In the genomic region with DNA sequence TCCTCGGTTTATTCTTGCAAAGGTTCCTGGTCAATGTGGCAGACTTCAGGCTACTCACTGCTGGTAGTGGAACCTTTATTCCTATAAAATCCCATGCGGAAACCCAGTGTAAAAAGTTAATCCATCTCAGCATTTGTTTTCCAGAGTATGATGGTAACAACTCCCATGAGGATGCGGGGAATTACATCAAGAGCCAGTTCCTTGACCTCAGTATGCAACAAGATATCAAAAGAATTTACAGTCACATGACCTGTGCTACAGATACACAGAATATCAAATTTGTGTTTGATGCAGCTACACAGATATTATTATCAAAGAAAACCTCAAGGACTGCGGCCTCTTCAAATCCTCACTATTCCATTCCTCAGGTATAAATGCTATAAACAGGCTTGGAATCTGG, we compare ENCODE assay signal across 21 cellular contexts. TPM values are rescaled to one million over a fixed set of nuclear protein-coding genes. Genes with fewer than 3 reads are reported as not detected.
"Had no signal": no experiment of that assay in that cellular context is flagged by ENCODE, and none has a peak within 500 bp of the region (broad histone marks: within the 10 kb centered on the region; RNA-seq: fewer than 3 reads in every experiment).

No MANE protein-coding gene starts in this region.

- DNase-seq: activated CD4-positive, alpha-beta T cell treated with anti-CD3 and anti-CD28 coated beads, Interleukin-2, amount 50 U/mL, for 48 hours; activated gamma-delta T cell treated with Interleukin-2 at 50 U/mL for 16 hours; amygdala; cerebellar nuclear complex; effector CD8-positive, alpha-beta T cell; gastrocnemius medialis; head of caudate nucleus; occipital lobe; retina; stimulated activated CD4-positive, alpha-beta T cell treated with anti-CD3 and anti-CD28 coated beads, Interleukin-2, amount 100 ng/mL, for 24 hours; stimulated activated naive CD4-positive, alpha-beta T cell treated with Interleukin-2 at 50 U/mL for 16 hours; substantia nigra; T-helper 2 cell; WERI-Rb-1 had no signal

- H3K27me3 ChIP-seq: esophagus muscularis mucosa, gastrocnemius medialis, tibial nerve had no signal

- H3K4me3 Mint-ChIP-seq: dendritic cell treated with granulocyte-macrophage colony-stimulating factor and Interleukin-4, amounts not matched to agents 40 ng/mL and 50 ng/mL, for 4 days; mesothelial cell of epicardium had no signal

- H3K36me3 Mint-ChIP-seq: activated naive CD4-positive, alpha-beta T cell treated with anti-CD3 and anti-CD28 coated beads, Interleukin-2, amount 50 U/mL, for 72 hours; mesothelial cell of epicardium had no signal

- H3K9me3 Mint-ChIP-seq: activated naive CD4-positive, alpha-beta T cell treated with anti-CD3 and anti-CD28 coated beads, Interleukin-2, amount 50 U/mL, for 72 hours; dendritic cell treated with granulocyte-macrophage colony-stimulating factor and Interleukin-4, amounts not matched to agents 40 ng/mL and 50 ng/mL, for 4 days had no signal

- H3K27ac ChIP-seq: WERI-Rb-1 had no signal

- H3K27me3 Mint-ChIP-seq: dendritic cell treated with granulocyte-macrophage colony-stimulating factor and Interleukin-4, amounts not matched to agents 40 ng/mL and 50 ng/mL, for 4 days had no signal

- ATAC-seq: activated naive CD4-positive, alpha-beta T cell treated with anti-CD3 and anti-CD28 coated beads, Interleukin-2, amount 50 U/mL, for 72 hours had no signal

- H3K4me3 ChIP-seq: esophagus muscularis mucosa, gastrocnemius medialis, lung, tibial nerve had no signal

- H3K9me3 ChIP-seq: esophagus muscularis mucosa, gastrocnemius medialis, tibial nerve had no signal

- H3K27ac Mint-ChIP-seq: activated naive CD4-positive, alpha-beta T cell treated with anti-CD3 and anti-CD28 coated beads, Interleukin-2, amount 50 U/mL, for 72 hours; mesothelial cell of epicardium had no signal

- H3K36me3 ChIP-seq: esophagus muscularis mucosa, gastrocnemius medialis, tibial nerve, WERI-Rb-1 had no signal

- H3K4me1 Mint-ChIP-seq: mesothelial cell of epicardium had no signal

- H3K4me1 ChIP-seq: gastrocnemius medialis had no signal

RNA-seq across cellular contexts. Expression of gene CPM, which starts 19.3 kb away (rescaled TPM):
- polyA plus RNA-seq: neural cell had no signal
